8 cellular contexts compared by ENCODE assay signal in the genomic region with DNA sequence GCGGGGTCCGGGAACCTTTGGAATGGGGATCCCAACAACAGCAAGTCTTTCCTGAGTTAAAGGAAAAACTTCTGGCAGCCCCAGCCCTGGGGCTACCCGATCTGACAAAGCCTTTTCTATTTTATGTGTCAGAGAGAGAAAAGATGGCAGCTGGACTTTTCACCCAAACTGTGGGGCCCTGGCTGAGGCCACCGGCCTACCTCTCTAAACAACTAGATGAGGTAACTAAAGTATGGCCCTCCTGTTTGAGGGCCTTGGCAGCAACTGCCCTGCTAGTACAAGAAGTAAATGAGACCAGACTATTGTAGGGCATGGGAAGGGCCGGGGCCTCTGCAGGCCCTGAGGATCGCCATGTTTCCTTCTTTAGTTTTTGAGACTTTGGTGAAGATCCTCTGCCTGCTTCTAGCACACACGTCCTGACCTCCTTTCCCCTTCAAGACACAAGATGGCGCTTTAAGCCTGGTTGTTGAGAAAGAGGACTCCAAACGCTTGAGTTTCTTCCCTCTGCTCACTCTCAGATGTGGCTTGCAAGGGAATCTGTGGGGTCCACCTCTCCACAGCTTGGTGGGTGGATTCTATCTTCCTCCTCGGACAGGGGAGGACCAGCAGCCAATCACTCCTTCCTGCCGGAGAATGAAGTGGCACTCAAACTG. TPM values are rescaled to one million over a fixed set of nuclear protein-coding genes. Genes with fewer than 3 reads are reported as not detected.
DNase-seq lines count a peak whose midpoint lies in the region; ATAC-seq, FAIRE-seq and TF ChIP-seq lines count a peak whose summit lies in the region.

No MANE protein-coding gene starts in this region.

- in situ Hi-C loops in GM12878 (cut with MboI), result loop anchor here (5.0 to 10.0 kb wide), 2 partner anchors 254 to 782 kb away; no protein-coding TSS in a partner anchor

- FAIRE-seq in GM12878 (lab: Jason Lieb, UNC) (peak; percentile 49), islet of Langerhans (lab: Jason Lieb, UNC) (peak; percentile 73)

- no peaks in the 10 kb centered on the region for H3K36me3 ChIP-seq in GM12878 (ENCODE audit: control insufficient read depth in 2 of 2, insufficient read depth in 2 of 2, low read length in 1 of 2)

- no peak overlapping the region for H3K9ac ChIP-seq in GM12878 (ENCODE audit: control insufficient read depth, insufficient read depth, low read length)

- peak; percentile 99 for TF ChIP-seq RAD21 in GM12878 (IDR thresholded peaks at IDR 0.05; ENCODE audit: insufficient read depth, low read depth, low read length)

- H2AFZ ChIP-seq in GM12878 (ENCODE audit: control insufficient read depth, low read depth, low read length), result no peak overlapping the region

- intact Hi-C loops in GM12878 (cut with micrococcal nuclease; ENCODE audit: unreplicated experiment), result loop anchor here (1.0 to 10.0 kb wide), 5 partner anchors 135 to 774 kb away; no protein-coding TSS in a partner anchor

- H3K4me2 ChIP-seq in GM12878 (ENCODE audit: control insufficient read depth, insufficient read depth), result no peak overlapping the region

- H3K27ac ChIP-seq in GM12878 (ENCODE audit: control insufficient read depth, insufficient read depth), result no peak overlapping the region

- RAD21 ChIA-PET in GM12878 (lab: Charles Lee; ENCODE audit: unreplicated experiment), result interaction anchor here (7.3 kb wide), 1 partner anchor 252 kb away, joined by 185 read pairs; no protein-coding TSS in a partner anchor

- H3K79me2 ChIP-seq in GM12878 (ENCODE audit: control insufficient read depth, insufficient read depth, low read length), result no peaks in the 10 kb centered on the region

- TF ChIP-seq CTCF in GM12878 (IDR thresholded peaks at IDR 0.05 in 2 of 3, conservative IDR thresholded peaks at IDR 0.05 in 1 of 3; ENCODE audit: control insufficient read depth in 2 of 3, extremely low read depth in 1 of 3, insufficient read depth in 1 of 3, low read depth in 3 of 3, low read length in 3 of 3), result peak; percentile 69 to 88 (median 75)

- no peaks in the 10 kb centered on the region for H3K27me3 ChIP-seq in GM12878 (replicated peaks in 1 of 2; ENCODE audit: control insufficient read depth in 2 of 2, insufficient read depth in 2 of 2, low read length in 1 of 2)

- H3K4me1 ChIP-seq in GM12878 (ENCODE audit: control insufficient read depth, insufficient read depth, low read length), result no peaks in the 10 kb centered on the region

- DNase-seq in DMS79 treated with DMSO at 0.1 percent for 48 hours (lab: John Stamatoyannopoulos, UW) (peak; percentile 35), HS-27A (ENCODE audit: low read depth) (peak; percentile 34), NCI-H774 (lab: John Stamatoyannopoulos, UW) (peak; percentile 81), GM12878 (ENCODE audit: low read depth, low spot score) (peak; percentile 40)
- DNase-seq in stimulated activated CD4-positive, alpha-beta T cell treated with anti-CD3 and anti-CD28 coated beads, Interleukin-4, amount 100 ng/mL, for 24 hours, result peak; percentile 32

- H3K9me3 ChIP-seq in GM12878 (replicated peaks; ENCODE audit: control insufficient read depth, insufficient read depth, low read length), result no peaks in the 10 kb centered on the region

- SMC1A ChIA-PET in GM12878 (lab: Charles Lee; ENCODE audit: uncharacterized antibody, unreplicated experiment), result interaction anchor here (0.7 to 7.7 kb wide), 5 partner anchors 133 to 786 kb away, joined by 3 to 159 read pairs (median 4); no protein-coding TSS in a partner anchor

- POLR2A ChIA-PET in GM12878 (lab: Charles Lee), result no interaction called here

- no peaks in the 10 kb centered on the region for H4K20me1 ChIP-seq in GM12878 (ENCODE audit: control insufficient read depth, insufficient read depth)

- 21% methylated on average over 11 of the region's 11 CpGs for WGBS in GM12878 (ENCODE audit: insufficient coverage, insufficient replicate concordance, low lambda C conversion rate, missing lambda C conversion rate)

- CTCF ChIA-PET in GM12878 (lab: Yijun Ruan, JAX), result interaction anchor here (0.7 to 10.7 kb wide), 6 partner anchors 59 to 785 kb away, joined by 3 to 325 read pairs (median 5); no protein-coding TSS in a partner anchor

- TF ChIP-seq POLR2A in GM12878 (IDR thresholded peaks at IDR 0.05; ENCODE audit: low read depth, low read length), result no peak

- BruUV-seq in GM12878 (replicated peaks; lab: Mats Ljungman, UMichigan), result no TSS peak

- H3K4me3 ChIP-seq in GM12878, result no peak overlapping the region

- ATAC-seq in GM12878 (peak; percentile 75), HG03159 (IDR thresholded peaks at IDR 0.05; ENCODE audit: unreplicated experiment) (no peak), HG02623 (IDR thresholded peaks at IDR 0.05; ENCODE audit: unreplicated experiment) (no peak)

- no peak for TF ChIP-seq EP300 in GM12878 (IDR thresholded peaks at IDR 0.05; ENCODE audit: borderline replicate concordance in 1 of 2, control insufficient read depth in 1 of 2, low read depth in 2 of 2, low read length in 2 of 2)

TF ChIP-seq in GM12878, 131 proteins besides CTCF, POLR2A, EP300 and RAD21:
- TF ChIP-seq SMC3 (IDR thresholded peaks at IDR 0.05; ENCODE audit: borderline replicate concordance, low read length) (peak; percentile 94), ASH2L (IDR thresholded peaks at IDR 0.05; ENCODE audit: borderline replicate concordance, low read depth) (no peak), YY1 (IDR thresholded peaks at IDR 0.05; ENCODE audit: low read depth, low read length) (peak; percentile 55; the same call in 1 of the 2 replicates)
- TF ChIP-seq, protein P1, sequence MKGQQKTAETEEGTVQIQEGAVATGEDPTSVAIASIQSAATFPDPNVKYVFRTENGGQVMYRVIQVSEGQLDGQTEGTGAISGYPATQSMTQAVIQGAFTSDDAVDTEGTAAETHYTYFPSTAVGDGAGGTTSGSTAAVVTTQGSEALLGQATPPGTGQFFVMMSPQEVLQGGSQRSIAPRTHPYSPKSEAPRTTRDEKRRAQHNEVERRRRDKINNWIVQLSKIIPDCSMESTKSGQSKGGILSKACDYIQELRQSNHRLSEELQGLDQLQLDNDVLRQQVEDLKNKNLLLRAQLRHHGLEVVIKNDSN (IDR thresholded peaks at IDR 0.05; ENCODE audit: borderline replicate concordance, extremely low read length, insufficient read depth, low read depth, low read length), result no peak
- TF ChIP-seq, protein P2, sequence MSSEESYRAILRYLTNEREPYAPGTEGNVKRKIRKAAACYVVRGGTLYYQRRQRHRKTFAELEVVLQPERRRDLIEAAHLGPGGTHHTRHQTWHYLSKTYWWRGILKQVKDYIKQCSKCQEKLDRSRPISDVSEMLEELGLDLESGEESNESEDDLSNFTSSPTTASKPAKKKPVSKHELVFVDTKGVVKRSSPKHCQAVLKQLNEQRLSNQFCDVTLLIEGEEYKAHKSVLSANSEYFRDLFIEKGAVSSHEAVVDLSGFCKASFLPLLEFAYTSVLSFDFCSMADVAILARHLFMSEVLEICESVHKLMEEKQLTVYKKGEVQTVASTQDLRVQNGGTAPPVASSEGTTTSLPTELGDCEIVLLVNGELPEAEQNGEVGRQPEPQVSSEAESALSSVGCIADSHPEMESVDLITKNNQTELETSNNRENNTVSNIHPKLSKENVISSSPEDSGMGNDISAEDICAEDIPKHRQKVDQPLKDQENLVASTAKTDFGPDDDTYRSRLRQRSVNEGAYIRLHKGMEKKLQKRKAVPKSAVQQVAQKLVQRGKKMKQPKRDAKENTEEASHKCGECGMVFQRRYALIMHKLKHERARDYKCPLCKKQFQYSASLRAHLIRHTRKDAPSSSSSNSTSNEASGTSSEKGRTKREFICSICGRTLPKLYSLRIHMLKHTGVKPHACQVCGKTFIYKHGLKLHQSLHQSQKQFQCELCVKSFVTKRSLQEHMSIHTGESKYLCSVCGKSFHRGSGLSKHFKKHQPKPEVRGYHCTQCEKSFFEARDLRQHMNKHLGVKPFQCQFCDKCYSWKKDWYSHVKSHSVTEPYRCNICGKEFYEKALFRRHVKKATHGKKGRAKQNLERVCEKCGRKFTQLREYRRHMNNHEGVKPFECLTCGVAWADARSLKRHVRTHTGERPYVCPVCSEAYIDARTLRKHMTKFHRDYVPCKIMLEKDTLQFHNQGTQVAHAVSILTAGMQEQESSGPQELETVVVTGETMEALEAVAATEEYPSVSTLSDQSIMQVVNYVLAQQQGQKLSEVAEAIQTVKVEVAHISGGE (CRISPR knock-in tag; IDR thresholded peaks at IDR 0.05), result no peak
TF ChIP-seq in GM12878: peak in this region for 2.

RNA-seq across cellular contexts. Expression of gene DRD5, which starts 18.5 kb away (rescaled TPM):
- total RNA-seq in GM12878 (2013; cell fraction: nucleolus; rRNA removed), result not detected in 2 replicates
- total RNA-seq in GM12878 (2014; rRNA removed) (0.11 TPM in 1 of 2 replicates, not detected in the other), GM12878 (2014; rRNA removed; fragmentation: Illumina TruSeq; extraction: Trizol) (not detected in 2 replicates), GM12878 (2021) (not detected in 2 replicates)
- polyA plus RNA-seq in GM12878 (2011; ENCODE audit: low read depth), result not detected
- polyA plus RNA-seq in GM12878 (2011; rRNA removed) (not detected in 2 replicates), GM12878 (2014; fragmentation: Illumina TruSeq; extraction: Trizol) (not detected in 2 replicates), GM12878 (2014; fragmentation: Nextera tagmentation; extraction: Ambion mirVana) (not detected), GM12878 (2014; rRNA removed) (not detected in 2 replicates), GM12878 (2016; fragmentation: Nextera tagmentation; extraction: Ambion mirVana) (not detected)
- 0.03 and 0.07 TPM in 2 replicates for polyA plus RNA-seq in GM12878 (2011; cell fraction: cytosol; rRNA removed)
- polyA plus RNA-seq in GM12878 (2011; cell fraction: nucleus; rRNA removed), result not detected in 2 replicates
- not detected in 2 replicates for polyA plus RNA-seq in GM12878 (2012)
- polyA minus RNA-seq in GM12878 (2011; rRNA and poly(A)+ RNA removed), result 0.15 and 0.31 TPM in 2 replicates
- polyA minus RNA-seq in GM12878 (2011; cell fraction: cytosol; rRNA and poly(A)+ RNA removed), result not detected in 2 replicates
- not detected in 2 replicates for polyA minus RNA-seq in GM12878 (2011; cell fraction: nucleus; rRNA and poly(A)+ RNA removed)
